Comparison of ENCODE assay signal across 1 cellular context in the genomic region with DNA sequence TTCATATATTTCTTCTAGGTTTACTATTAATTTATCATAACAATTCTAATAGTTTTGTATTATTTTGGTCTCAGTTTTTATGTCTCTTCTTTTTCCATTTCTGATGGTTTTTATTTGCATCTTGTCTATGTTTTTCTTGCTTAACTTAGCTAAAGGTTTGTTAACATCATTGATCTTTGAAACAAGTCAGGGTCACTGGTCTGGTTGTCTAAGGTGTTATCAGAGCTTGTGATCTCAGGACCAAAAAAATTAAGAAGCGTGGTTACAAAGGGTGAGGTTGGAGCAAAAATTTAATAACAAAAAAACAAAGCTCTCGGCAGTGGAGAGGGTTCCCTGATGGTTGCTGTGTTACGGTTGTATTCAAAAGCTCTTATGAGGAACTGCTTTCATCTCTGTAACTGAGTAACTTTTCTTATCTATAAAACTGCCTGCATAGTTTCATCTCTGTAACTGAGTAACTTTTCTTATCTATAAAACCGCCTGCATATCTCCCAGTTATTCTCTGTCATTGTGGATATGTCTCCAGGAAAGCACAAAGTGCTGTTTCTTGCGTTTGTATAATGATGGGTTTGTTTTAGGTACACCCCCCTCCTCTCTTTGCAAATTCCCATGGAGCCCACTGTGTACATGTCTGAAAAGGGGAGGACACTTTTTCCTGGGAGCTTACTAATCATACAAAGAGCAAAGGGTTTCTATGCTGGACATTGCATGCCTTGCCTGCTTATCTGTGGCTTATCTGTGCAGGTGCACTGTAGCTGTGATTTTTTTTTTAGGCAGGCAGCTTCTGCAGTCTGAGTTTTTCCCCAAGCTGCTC.
TF ChIP-seq lines count a peak whose summit lies in the region.

No MANE protein-coding gene starts in this region.

TF ChIP-seq in HepG2, 621 proteins besides CTCF, POLR2A, EP300 and RAD21 (continued from another document and continues in another):
- TF ChIP-seq SMARCC2 (IDR thresholded peaks at IDR 0.05), result no peak
- TF ChIP-seq, protein P1, sequence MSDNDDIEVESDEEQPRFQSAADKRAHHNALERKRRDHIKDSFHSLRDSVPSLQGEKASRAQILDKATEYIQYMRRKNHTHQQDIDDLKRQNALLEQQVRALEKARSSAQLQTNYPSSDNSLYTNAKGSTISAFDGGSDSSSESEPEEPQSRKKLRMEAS (IDR thresholded peaks at IDR 0.05), result peak; percentile 39; the same call in 1 of the 2 replicates
- no peak for TF ChIP-seq SP1 (IDR thresholded peaks at IDR 0.05)
- no peak; the same call in 1 of the 2 replicates for TF ChIP-seq SP1 (CRISPR knock-in tag; IDR thresholded peaks at IDR 0.05)
- TF ChIP-seq, protein P2, sequence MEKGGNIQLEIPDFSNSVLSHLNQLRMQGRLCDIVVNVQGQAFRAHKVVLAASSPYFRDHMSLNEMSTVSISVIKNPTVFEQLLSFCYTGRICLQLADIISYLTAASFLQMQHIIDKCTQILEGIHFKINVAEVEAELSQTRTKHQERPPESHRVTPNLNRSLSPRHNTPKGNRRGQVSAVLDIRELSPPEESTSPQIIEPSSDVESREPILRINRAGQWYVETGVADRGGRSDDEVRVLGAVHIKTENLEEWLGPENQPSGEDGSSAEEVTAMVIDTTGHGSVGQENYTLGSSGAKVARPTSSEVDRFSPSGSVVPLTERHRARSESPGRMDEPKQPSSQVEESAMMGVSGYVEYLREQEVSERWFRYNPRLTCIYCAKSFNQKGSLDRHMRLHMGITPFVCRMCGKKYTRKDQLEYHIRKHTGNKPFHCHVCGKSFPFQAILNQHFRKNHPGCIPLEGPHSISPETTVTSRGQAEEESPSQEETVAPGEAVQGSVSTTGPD (CRISPR knock-in tag; IDR thresholded peaks at IDR 0.05), result no peak
- TF ChIP-seq, protein P3, sequence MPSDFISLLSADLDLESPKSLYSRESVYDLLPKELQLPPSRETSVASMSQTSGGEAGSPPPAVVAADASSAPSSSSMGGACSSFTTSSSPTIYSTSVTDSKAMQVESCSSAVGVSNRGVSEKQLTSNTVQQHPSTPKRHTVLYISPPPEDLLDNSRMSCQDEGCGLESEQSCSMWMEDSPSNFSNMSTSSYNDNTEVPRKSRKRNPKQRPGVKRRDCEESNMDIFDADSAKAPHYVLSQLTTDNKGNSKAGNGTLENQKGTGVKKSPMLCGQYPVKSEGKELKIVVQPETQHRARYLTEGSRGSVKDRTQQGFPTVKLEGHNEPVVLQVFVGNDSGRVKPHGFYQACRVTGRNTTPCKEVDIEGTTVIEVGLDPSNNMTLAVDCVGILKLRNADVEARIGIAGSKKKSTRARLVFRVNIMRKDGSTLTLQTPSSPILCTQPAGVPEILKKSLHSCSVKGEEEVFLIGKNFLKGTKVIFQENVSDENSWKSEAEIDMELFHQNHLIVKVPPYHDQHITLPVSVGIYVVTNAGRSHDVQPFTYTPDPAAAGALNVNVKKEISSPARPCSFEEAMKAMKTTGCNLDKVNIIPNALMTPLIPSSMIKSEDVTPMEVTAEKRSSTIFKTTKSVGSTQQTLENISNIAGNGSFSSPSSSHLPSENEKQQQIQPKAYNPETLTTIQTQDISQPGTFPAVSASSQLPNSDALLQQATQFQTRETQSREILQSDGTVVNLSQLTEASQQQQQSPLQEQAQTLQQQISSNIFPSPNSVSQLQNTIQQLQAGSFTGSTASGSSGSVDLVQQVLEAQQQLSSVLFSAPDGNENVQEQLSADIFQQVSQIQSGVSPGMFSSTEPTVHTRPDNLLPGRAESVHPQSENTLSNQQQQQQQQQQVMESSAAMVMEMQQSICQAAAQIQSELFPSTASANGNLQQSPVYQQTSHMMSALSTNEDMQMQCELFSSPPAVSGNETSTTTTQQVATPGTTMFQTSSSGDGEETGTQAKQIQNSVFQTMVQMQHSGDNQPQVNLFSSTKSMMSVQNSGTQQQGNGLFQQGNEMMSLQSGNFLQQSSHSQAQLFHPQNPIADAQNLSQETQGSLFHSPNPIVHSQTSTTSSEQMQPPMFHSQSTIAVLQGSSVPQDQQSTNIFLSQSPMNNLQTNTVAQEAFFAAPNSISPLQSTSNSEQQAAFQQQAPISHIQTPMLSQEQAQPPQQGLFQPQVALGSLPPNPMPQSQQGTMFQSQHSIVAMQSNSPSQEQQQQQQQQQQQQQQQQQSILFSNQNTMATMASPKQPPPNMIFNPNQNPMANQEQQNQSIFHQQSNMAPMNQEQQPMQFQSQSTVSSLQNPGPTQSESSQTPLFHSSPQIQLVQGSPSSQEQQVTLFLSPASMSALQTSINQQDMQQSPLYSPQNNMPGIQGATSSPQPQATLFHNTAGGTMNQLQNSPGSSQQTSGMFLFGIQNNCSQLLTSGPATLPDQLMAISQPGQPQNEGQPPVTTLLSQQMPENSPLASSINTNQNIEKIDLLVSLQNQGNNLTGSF (CRISPR knock-in tag; IDR thresholded peaks at IDR 0.05), result no peak
- TF ChIP-seq IKZF1 (IDR thresholded peaks at IDR 0.05), result no peak
- peak; percentile 76; the same call in 1 of the 2 replicates for TF ChIP-seq TARDBP (CRISPR knock-in tag; IDR thresholded peaks at IDR 0.05)
- TF ChIP-seq, protein P4, sequence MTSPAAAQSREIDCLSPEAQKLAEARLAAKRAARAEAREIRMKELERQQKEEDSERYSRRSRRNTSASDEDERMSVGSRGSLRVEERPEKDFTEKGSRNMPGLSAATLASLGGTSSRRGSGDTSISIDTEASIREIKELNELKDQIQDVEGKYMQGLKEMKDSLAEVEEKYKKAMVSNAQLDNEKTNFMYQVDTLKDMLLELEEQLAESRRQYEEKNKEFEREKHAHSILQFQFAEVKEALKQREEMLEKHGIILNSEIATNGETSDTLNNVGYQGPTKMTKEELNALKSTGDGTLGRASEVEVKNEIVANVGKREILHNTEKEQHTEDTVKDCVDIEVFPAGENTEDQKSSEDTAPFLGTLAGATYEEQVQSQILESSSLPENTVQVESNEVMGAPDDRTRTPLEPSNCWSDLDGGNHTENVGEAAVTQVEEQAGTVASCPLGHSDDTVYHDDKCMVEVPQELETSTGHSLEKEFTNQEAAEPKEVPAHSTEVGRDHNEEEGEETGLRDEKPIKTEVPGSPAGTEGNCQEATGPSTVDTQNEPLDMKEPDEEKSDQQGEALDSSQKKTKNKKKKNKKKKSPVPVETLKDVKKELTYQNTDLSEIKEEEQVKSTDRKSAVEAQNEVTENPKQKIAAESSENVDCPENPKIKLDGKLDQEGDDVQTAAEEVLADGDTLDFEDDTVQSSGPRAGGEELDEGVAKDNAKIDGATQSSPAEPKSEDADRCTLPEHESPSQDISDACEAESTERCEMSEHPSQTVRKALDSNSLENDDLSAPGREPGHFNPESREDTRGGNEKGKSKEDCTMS (CRISPR knock-in tag; conservative IDR thresholded peaks at IDR 0.05), result no peak
- TF ChIP-seq NFIB (CRISPR knock-in tag; IDR thresholded peaks at IDR 0.05; ENCODE audit: borderline replicate concordance), result no peak
- TF ChIP-seq NFKBIZ (CRISPR knock-in tag; IDR thresholded peaks at IDR 0.05), result peak; percentile 94; the same call in 1 of the 2 replicates
- TF ChIP-seq, protein P5, sequence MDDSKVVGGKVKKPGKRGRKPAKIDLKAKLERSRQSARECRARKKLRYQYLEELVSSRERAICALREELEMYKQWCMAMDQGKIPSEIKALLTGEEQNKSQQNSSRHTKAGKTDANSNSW (CRISPR knock-in tag; IDR thresholded peaks at IDR 0.05; ENCODE audit: borderline replicate concordance), result no peak
- TF ChIP-seq, protein P6, sequence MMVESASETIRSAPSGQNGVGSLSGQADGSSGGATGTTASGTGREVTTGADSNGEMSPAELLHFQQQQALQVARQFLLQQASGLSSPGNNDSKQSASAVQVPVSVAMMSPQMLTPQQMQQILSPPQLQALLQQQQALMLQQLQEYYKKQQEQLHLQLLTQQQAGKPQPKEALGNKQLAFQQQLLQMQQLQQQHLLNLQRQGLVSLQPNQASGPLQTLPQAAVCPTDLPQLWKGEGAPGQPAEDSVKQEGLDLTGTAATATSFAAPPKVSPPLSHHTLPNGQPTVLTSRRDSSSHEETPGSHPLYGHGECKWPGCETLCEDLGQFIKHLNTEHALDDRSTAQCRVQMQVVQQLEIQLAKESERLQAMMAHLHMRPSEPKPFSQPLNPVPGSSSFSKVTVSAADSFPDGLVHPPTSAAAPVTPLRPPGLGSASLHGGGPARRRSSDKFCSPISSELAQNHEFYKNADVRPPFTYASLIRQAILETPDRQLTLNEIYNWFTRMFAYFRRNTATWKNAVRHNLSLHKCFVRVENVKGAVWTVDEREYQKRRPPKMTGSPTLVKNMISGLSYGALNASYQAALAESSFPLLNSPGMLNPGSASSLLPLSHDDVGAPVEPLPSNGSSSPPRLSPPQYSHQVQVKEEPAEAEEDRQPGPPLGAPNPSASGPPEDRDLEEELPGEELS (CRISPR knock-in tag; IDR thresholded peaks at IDR 0.05), result peak; percentile 92
- TF ChIP-seq ZBTB20 (CRISPR knock-in tag; IDR thresholded peaks at IDR 0.05; ENCODE audit: borderline replicate concordance, low read depth), result peak; percentile 84; the same call in 1 of the 2 replicates
- TF ChIP-seq ZNF124 (CRISPR knock-in tag; IDR thresholded peaks at IDR 0.05), result peak; percentile 47; the same call in 1 of the 2 replicates
- TF ChIP-seq, protein P7, sequence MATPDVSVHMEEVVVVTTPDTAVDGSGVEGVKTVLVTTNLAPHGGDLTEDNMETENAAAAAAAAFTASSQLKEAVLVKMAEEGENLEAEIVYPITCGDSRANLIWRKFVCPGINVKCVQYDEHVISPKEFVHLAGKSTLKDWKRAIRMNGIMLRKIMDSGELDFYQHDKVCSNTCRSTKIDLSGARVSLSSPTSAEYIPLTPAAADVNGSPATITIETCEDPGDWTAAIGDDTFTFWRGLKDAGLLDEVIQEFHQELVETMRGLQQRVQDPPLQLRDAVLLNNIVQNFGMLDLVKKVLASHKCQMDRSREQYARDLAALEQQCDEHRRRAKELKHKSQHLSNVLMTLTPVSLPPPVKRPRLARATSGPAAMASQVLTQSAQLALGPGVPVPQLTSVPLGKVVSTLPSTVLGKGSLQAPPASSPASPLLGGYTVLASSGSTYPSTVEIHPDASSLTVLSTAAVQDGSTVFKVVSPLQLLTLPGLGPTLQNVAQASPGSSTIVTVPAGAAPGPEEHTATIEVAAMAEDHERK (CRISPR knock-in tag; IDR thresholded peaks at IDR 0.05; ENCODE audit: low read depth), result no peak
- TF ChIP-seq ZSCAN22 (CRISPR knock-in tag; IDR thresholded peaks at IDR 0.05), result no peak
- 0 out of 2 replicates have a peak, but pooled peaks have one; percentile 9 for TF ChIP-seq ZBTB21 (CRISPR knock-in tag; IDR thresholded peaks at IDR 0.05)
- no peak for TF ChIP-seq ISX (CRISPR knock-in tag; conservative IDR thresholded peaks at IDR 0.05)
- TF ChIP-seq, protein P8, sequence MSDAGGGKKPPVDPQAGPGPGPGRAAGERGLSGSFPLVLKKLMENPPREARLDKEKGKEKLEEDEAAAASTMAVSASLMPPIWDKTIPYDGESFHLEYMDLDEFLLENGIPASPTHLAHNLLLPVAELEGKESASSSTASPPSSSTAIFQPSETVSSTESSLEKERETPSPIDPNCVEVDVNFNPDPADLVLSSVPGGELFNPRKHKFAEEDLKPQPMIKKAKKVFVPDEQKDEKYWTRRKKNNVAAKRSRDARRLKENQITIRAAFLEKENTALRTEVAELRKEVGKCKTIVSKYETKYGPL (CRISPR knock-in tag; IDR thresholded peaks at IDR 0.05), result no peak; the same call in 1 of the 2 replicates
- TF ChIP-seq ZKSCAN8 (CRISPR knock-in tag; IDR thresholded peaks at IDR 0.05; ENCODE audit: borderline replicate concordance), result peak; percentile 17; the same call in 1 of the 2 replicates
- no peak for TF ChIP-seq PAF1 (CRISPR knock-in tag; IDR thresholded peaks at IDR 0.05)
- peak; percentile 9; the same call in 1 of the 2 replicates for TF ChIP-seq SMAD3 (CRISPR knock-in tag; IDR thresholded peaks at IDR 0.05)
- no peak for TF ChIP-seq ZNF605 (CRISPR knock-in tag; IDR thresholded peaks at IDR 0.05)
- no peak for TF ChIP-seq YEATS4 (CRISPR knock-in tag; IDR thresholded peaks at IDR 0.05; ENCODE audit: borderline replicate concordance)
- no peak for TF ChIP-seq RFX1 (IDR thresholded peaks at IDR 0.05)
- no peak for TF ChIP-seq SRSF9 (IDR thresholded peaks at IDR 0.05; ENCODE audit: borderline replicate concordance, insufficient read depth, low read depth, low read length, poor library complexity, severe bottlenecking)
- no peak for TF ChIP-seq ZNF382 (CRISPR knock-in tag; IDR thresholded peaks at IDR 0.05; ENCODE audit: borderline replicate concordance)
- TF ChIP-seq SNAPC2 (CRISPR knock-in tag; IDR thresholded peaks at IDR 0.05), result peak; percentile 30; the same call in 1 of the 2 replicates
- TF ChIP-seq HIVEP1 (CRISPR knock-in tag; IDR thresholded peaks at IDR 0.05), result no peak
- TF ChIP-seq ZIK1 (CRISPR knock-in tag; IDR thresholded peaks at IDR 0.05; ENCODE audit: borderline replicate concordance, low read depth), result no peak
- no peak for TF ChIP-seq ZNF446 (CRISPR knock-in tag; IDR thresholded peaks at IDR 0.05)
- TF ChIP-seq PHF5A (CRISPR knock-in tag; IDR thresholded peaks at IDR 0.05; ENCODE audit: low read depth, unreplicated experiment), result no peak
- peak; percentile 78 for TF ChIP-seq RBFOX2 (IDR thresholded peaks at IDR 0.05; ENCODE audit: low read depth, low read length)
- peak; percentile 71 for TF ChIP-seq ZNF781 (CRISPR knock-in tag; IDR thresholded peaks at IDR 0.05; ENCODE audit: borderline replicate concordance, not compliant biosample characterization)
- TF ChIP-seq, protein P9, sequence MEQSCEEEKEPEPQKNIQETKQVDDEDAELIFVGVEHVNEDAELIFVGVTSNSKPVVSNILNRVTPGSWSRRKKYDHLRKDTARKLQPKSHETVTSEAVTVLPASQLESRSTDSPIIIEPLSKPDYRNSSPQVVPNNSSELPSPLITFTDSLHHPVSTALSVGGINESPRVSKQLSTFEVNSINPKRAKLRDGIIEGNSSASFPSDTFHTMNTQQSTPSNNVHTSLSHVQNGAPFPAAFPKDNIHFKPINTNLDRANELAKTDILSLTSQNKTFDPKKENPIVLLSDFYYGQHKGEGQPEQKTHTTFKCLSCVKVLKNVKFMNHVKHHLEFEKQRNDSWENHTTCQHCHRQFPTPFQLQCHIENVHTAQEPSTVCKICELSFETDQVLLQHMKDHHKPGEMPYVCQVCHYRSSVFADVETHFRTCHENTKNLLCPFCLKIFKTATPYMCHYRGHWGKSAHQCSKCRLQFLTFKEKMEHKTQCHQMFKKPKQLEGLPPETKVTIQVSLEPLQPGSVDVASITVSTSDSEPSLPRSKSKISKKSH (CRISPR knock-in tag; IDR thresholded peaks at IDR 0.05; ENCODE audit: borderline replicate concordance), result no peak
- peak; percentile 61; the same call in 1 of the 2 replicates for TF ChIP-seq ZNF547 (CRISPR knock-in tag; IDR thresholded peaks at IDR 0.05)
- peak; percentile 70; the same call in 1 of the 2 replicates for TF ChIP-seq ZBTB7B (CRISPR knock-in tag; IDR thresholded peaks at IDR 0.05)
- TF ChIP-seq, protein P10, sequence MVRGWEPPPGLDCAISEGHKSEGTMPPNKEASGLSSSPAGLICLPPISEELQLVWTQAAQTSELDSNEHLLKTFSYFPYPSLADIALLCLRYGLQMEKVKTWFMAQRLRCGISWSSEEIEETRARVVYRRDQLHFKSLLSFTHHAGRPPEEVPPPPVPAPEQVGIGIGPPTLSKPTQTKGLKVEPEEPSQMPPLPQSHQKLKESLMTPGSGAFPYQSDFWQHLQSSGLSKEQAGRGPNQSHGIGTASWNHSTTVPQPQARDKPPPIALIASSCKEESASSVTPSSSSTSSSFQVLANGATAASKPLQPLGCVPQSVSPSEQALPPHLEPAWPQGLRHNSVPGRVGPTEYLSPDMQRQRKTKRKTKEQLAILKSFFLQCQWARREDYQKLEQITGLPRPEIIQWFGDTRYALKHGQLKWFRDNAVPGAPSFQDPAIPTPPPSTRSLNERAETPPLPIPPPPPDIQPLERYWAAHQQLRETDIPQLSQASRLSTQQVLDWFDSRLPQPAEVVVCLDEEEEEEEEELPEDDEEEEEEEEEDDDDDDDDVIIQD (CRISPR knock-in tag; IDR thresholded peaks at IDR 0.05; ENCODE audit: low read depth), result peak; percentile 96
- TF ChIP-seq ZNF326 (CRISPR knock-in tag; IDR thresholded peaks at IDR 0.05; ENCODE audit: borderline replicate concordance), result no peak
- TF ChIP-seq MAF1 (CRISPR knock-in tag; IDR thresholded peaks at IDR 0.05; ENCODE audit: borderline replicate concordance), result no peak
- no peak for TF ChIP-seq CBX1 (IDR thresholded peaks at IDR 0.05; ENCODE audit: low read depth)
- TF ChIP-seq CENPX (CRISPR knock-in tag; IDR thresholded peaks at IDR 0.05), result no peak
- no peak for TF ChIP-seq ZBTB1 (CRISPR knock-in tag; IDR thresholded peaks at IDR 0.05; ENCODE audit: borderline replicate concordance)
